ENCODE assay signal across 1 cellular context in the genomic region with DNA sequence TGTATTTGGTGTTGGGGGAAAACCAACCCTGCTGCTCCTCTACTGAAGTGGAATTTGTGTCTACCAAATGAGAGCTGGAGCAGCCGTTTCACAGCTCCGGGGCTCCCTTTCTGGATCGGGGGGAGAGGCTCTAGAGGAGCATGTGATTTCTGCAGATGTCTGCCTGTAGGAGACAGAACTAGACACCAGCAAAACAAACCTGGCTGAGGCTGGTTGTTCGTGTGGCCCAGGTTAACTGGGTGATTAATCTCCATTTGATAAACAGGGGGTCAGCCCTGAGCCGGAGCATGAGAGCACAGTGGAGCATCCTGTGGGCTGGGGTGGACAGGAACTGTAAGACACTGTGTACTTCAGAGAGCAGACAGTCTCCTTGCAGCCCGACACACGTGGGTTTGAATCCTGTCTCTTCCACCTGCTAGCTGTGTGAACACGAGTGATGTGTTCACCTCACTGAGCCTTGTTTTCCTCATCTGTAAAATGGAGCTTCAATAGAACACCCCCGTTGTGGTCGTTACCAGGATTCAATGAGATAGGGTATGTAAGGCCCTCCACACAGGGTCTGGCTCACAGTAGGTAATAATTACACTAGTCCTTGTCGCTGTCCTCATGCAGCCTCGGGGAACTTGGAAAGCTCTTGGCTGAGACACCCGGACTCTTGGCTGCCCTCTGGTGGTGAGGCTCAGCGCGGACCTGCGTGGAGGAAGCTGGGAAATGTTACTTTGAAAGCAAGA.
TF ChIP-seq lines count a peak whose summit lies in the region.

No MANE protein-coding gene starts in this region.

TF ChIP-seq in GM12878, 131 proteins besides CTCF, POLR2A, EP300 and RAD21 (continued from another document):
- TF ChIP-seq ETV6 (conservative IDR thresholded peaks at IDR 0.05 in 1 of 2, IDR thresholded peaks at IDR 0.05 in 1 of 2; ENCODE audit: borderline replicate concordance in 1 of 2, low read depth in 1 of 2) (no peak), ASH2L (IDR thresholded peaks at IDR 0.05; ENCODE audit: borderline replicate concordance, low read depth) (no peak), SMC3 (IDR thresholded peaks at IDR 0.05; ENCODE audit: borderline replicate concordance, low read length) (peak; percentile 65), JUNB (IDR thresholded peaks at IDR 0.05) (no peak), RFX5 (IDR thresholded peaks at IDR 0.05; ENCODE audit: low read depth, low read length) (no peak), BACH1 (IDR thresholded peaks at IDR 0.05; ENCODE audit: borderline replicate concordance) (no peak)
- TF ChIP-seq, protein P1, sequence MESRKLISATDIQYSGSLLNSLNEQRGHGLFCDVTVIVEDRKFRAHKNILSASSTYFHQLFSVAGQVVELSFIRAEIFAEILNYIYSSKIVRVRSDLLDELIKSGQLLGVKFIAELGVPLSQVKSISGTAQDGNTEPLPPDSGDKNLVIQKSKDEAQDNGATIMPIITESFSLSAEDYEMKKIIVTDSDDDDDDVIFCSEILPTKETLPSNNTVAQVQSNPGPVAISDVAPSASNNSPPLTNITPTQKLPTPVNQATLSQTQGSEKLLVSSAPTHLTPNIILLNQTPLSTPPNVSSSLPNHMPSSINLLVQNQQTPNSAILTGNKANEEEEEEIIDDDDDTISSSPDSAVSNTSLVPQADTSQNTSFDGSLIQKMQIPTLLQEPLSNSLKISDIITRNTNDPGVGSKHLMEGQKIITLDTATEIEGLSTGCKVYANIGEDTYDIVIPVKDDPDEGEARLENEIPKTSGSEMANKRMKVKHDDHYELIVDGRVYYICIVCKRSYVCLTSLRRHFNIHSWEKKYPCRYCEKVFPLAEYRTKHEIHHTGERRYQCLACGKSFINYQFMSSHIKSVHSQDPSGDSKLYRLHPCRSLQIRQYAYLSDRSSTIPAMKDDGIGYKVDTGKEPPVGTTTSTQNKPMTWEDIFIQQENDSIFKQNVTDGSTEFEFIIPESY (IDR thresholded peaks at IDR 0.05) = no peak
TF ChIP-seq in GM12878: peak in this region for 2.
